12 cellular contexts compared by ENCODE assay signal in genomic region chr17:75697651-75698291, GRCh38. TPM values are rescaled to one million over a fixed set of nuclear protein-coding genes. Genes with fewer than 3 reads are reported as not detected.
A peak's percentile ranks its signal among the peaks of the same experiment; 100 is the strongest.
DNase-seq lines count a peak whose midpoint lies in the region; ATAC-seq, FAIRE-seq and TF ChIP-seq lines count a peak whose summit lies in the region.
"Had no signal": no experiment of that assay in that cellular context is flagged by ENCODE, and none has a peak within 500 bp of the region (broad histone marks: within the 10 kb centered on the region; RNA-seq: fewer than 3 reads in every experiment).

No MANE protein-coding gene starts in this region.

- intact Hi-C loops in head of caudate nucleus (cut with DNase I): no loop called here

- H3K4me3 ChIP-seq in A549 (no peak overlapping the region), SJSA1 (no peak overlapping the region)
- H3K4me3 ChIP-seq: tibial artery had no signal

- H3K4me1 Mint-ChIP-seq in activated T-cell treated with anti-CD3 and anti-CD28 coated beads, Interleukin-2, amount 50 U/mL, for 24 hours (ENCODE audit: low read depth): no peaks in the 10 kb centered on the region

- TF ChIP-seq RAD21 in A549 (conservative IDR thresholded peaks at IDR 0.05 in 1 of 2, IDR thresholded peaks at IDR 0.05 in 1 of 2): no peak

- DNase-seq in A549 (ENCODE audit: low read depth in 1 of 2, low spot score in 1 of 2): no peak
- peak; percentile 89 to 92 for DNase-seq in SJSA1 (ENCODE audit: low read depth in 1 of 2, low spot score in 2 of 2)
- peak; percentile 66 to 94 (median 85) for DNase-seq in head of caudate nucleus
- peak in 50 of 56 donors; percentile 30 to 89 (median 75) for DNase-seq in nucleus accumbens (lab: John Stamatoyannopoulos, UW)
- DNase-seq in activated T-cell treated with anti-CD3 and anti-CD28 coated beads, Interleukin-2, amount 50 U/mL, for 24 hours: no peak
- no peak for DNase-seq in OCI-M2 (lab: John Stamatoyannopoulos, UW; ENCODE audit: unreplicated experiment)
- no peak for DNase-seq in NCI-H1417 (lab: John Stamatoyannopoulos, UW)
- DNase-seq: amniotic stem cell; NCI-H1694; stimulated activated CD4-positive, alpha-beta T cell treated with anti-CD3 and anti-CD28 coated beads, Interleukin-4, amount 100 ng/mL, for 24 hours; tibial artery had no signal

- peaks cover 70% of the 10 kb centered on the region for H3K36me3 ChIP-seq in SJSA1

- H3K9me3 Mint-ChIP-seq in activated T-cell treated with anti-CD3 and anti-CD28 coated beads, Interleukin-2, amount 50 U/mL, for 24 hours: no peaks in the 10 kb centered on the region

- no peak overlapping the region for H3K27ac Mint-ChIP-seq in activated T-cell treated with anti-CD3 and anti-CD28 coated beads, Interleukin-2, amount 50 U/mL, for 24 hours

- no peaks in the 10 kb centered on the region for H3K27me3 Mint-ChIP-seq in activated T-cell treated with anti-CD3 and anti-CD28 coated beads, Interleukin-2, amount 50 U/mL, for 24 hours

- H3K4me2 ChIP-seq in A549: peak overlapping the region; percentile 67

- TF ChIP-seq EP300 in A549 (IDR thresholded peaks at IDR 0.05): no peak

- peaks cover 93% of the 10 kb centered on the region for H3K36me3 Mint-ChIP-seq in activated T-cell treated with anti-CD3 and anti-CD28 coated beads, Interleukin-2, amount 50 U/mL, for 24 hours (ENCODE audit: low read depth)

- no peak for TF ChIP-seq POLR2A in A549 (IDR thresholded peaks at IDR 0.05; ENCODE audit: low read length)

- TF ChIP-seq CTCF in A549 (IDR thresholded peaks at IDR 0.05): no peak

- no peak overlapping the region for H3K4me3 Mint-ChIP-seq in activated T-cell treated with anti-CD3 and anti-CD28 coated beads, Interleukin-2, amount 50 U/mL, for 24 hours

- ATAC-seq in A549 (no peak), HG03045 (IDR thresholded peaks at IDR 0.05; ENCODE audit: unreplicated experiment) (no peak)

- WGBS in A549 (ENCODE audit: missing lambda C conversion rate): 65% methylated on average over 10 of the region's 10 CpGs

- FAIRE-seq in A549 (lab: Jason Lieb, UNC): peak; percentile 18

- H3K9me3 ChIP-seq in A549: no peaks in the 10 kb centered on the region
- no peaks in the 10 kb centered on the region for H3K9me3 ChIP-seq in SJSA1 (replicated peaks)
- H3K9me3 ChIP-seq: tibial artery had no signal

- peaks cover 97% of the 10 kb centered on the region for H3K4me1 ChIP-seq in A549
- H3K4me1 ChIP-seq in SJSA1 (replicated peaks): peaks cover 85% of the 10 kb centered on the region

- CTCF ChIA-PET in A549 (lab: Yijun Ruan, JAX): interaction anchor here (1.9 to 19.2 kb wide), 3 partner anchors 23 to 66 kb away, joined by 7 to 148 read pairs (median 8); partner anchors contain the start of gene SMIM5

- no peaks in the 10 kb centered on the region for H3K27me3 ChIP-seq in SJSA1 (replicated peaks)
- H3K27me3 ChIP-seq: tibial artery had no signal

- H3K27ac ChIP-seq in A549: peak overlapping the region; percentile 93
- H3K27ac ChIP-seq in SJSA1: peak overlapping the region; percentile 31
- H3K27ac ChIP-seq: tibial artery had no signal

- POLR2A ChIA-PET in A549 (lab: Yijun Ruan, JAX): no interaction called here

TF ChIP-seq in A549, 52 proteins besides CTCF, POLR2A, EP300 and RAD21:
- TF ChIP-seq HOXB13 (CRISPR knock-in tag; IDR thresholded peaks at IDR 0.05; ENCODE audit: low read depth) (0 out of 2 replicates have a peak, but pooled peaks have one; percentile 21), JUN (IDR thresholded peaks at IDR 0.05) (no peak)

RNA-seq across cellular contexts. Expression of gene ITGB4, which starts 23.5 kb away (rescaled TPM):
- polyA plus RNA-seq in A549 (2011; rRNA removed) (19.8 and 20.6 TPM in 2 replicates), A549 (2017; fragmentation: RNase III; extraction: RNeasy Plus Mini Kit Qiagen cat#74134 plus additional on column Dnase treatment) (30.1 to 37.4 TPM (median 36.0 TPM) in 3 replicates)
- polyA plus RNA-seq in A549 (2012; cell fraction: cytosol; rRNA removed): 17.2 and 22.1 TPM in 2 replicates
- polyA plus RNA-seq in A549 (2012; cell fraction: nucleus; rRNA removed): 77.1 and 140 TPM in 2 replicates
- 53.3 and 59.6 TPM in 2 replicates for polyA minus RNA-seq in A549 (2011; rRNA and poly(A)+ RNA removed)
- not detected in 2 replicates for total RNA-seq in SJSA1 (2014; rRNA removed; shearing (Covaris generic))

RNA-seq across cellular contexts. Expression of gene SAP30BP, which starts 30.6 kb away (rescaled TPM):
- polyA plus RNA-seq in A549 (2011; rRNA removed) (76.3 and 103 TPM in 2 replicates), A549 (2017; fragmentation: RNase III; extraction: RNeasy Plus Mini Kit Qiagen cat#74134 plus additional on column Dnase treatment) (125 to 139 TPM (median 136 TPM) in 3 replicates)
- 97.6 and 108 TPM in 2 replicates for polyA plus RNA-seq in A549 (2012; cell fraction: cytosol; rRNA removed)
- polyA plus RNA-seq in A549 (2012; cell fraction: nucleus; rRNA removed): 186 and 190 TPM in 2 replicates
- 63.9 and 67.1 TPM in 2 replicates for polyA minus RNA-seq in A549 (2011; rRNA and poly(A)+ RNA removed)
- 90.5 and 208 TPM in 2 replicates for total RNA-seq in SJSA1 (2014; rRNA removed; shearing (Covaris generic))

RNA-seq across cellular contexts. Expression of gene RECQL5, which starts 30.8 kb away (rescaled TPM):
- polyA plus RNA-seq in A549 (2011; rRNA removed) (22.7 and 29.2 TPM in 2 replicates), A549 (2017; fragmentation: RNase III; extraction: RNeasy Plus Mini Kit Qiagen cat#74134 plus additional on column Dnase treatment) (37.3 to 42.5 TPM (median 39.9 TPM) in 3 replicates)
- polyA plus RNA-seq in A549 (2012; cell fraction: cytosol; rRNA removed): 17.7 and 21.4 TPM in 2 replicates
- 159 and 161 TPM in 2 replicates for polyA plus RNA-seq in A549 (2012; cell fraction: nucleus; rRNA removed)
- 48.5 and 52.7 TPM in 2 replicates for polyA minus RNA-seq in A549 (2011; rRNA and poly(A)+ RNA removed)
- 15.7 and 19.5 TPM in 2 replicates for total RNA-seq in SJSA1 (2014; rRNA removed; shearing (Covaris generic))

Comparison
In these comparisons a context has a peak if more than half of its experiments do, and no peak if none do; other contexts are left out.
1. DNase-seq: peak in SJSA1 (2 of 2), head of caudate nucleus (42 of 42) and nucleus accumbens (50 of 56); none in A549 (0 of 2), activated T-cell treated with anti-CD3 and anti-CD28 coated beads, Interleukin-2, amount 50 U/mL, for 24 hours (single experiment), OCI-M2 (single experiment) and NCI-H1417 (0 of 3).